In genomic region chr5:151680944-151681427, GRCh38 we compare ENCODE assay signal across 14 cellular contexts. TPM values are rescaled to one million over a fixed set of nuclear protein-coding genes. Genes with fewer than 3 reads are reported as not detected.
DNase-seq lines count a peak whose midpoint lies in the region; ATAC-seq and TF ChIP-seq lines count a peak whose summit lies in the region.
"Had no signal": no experiment of that assay in that cellular context is flagged by ENCODE, and none has a peak within 500 bp of the region (broad histone marks: within the 10 kb centered on the region; RNA-seq: fewer than 3 reads in every experiment).

No MANE protein-coding gene starts in this region.

- no peak for DNase-seq in Panc1 (ENCODE audit: low read depth, low spot score)
- DNase-seq in fibroblast of mammary gland (ENCODE audit: low read depth), result peak; percentile 60
- DNase-seq in myocyte (ENCODE audit: low read depth), result peak; percentile 62
- DNase-seq in thoracic aorta (ENCODE audit: low spot score), result no peak
- DNase-seq in activated effector memory CD4-positive, alpha-beta T cell treated with Interleukin-2 at 50 U/mL for 16 hours, result no peak
- no peak for DNase-seq in SIG-M5 treated with dmso at 0.1 percent for 504 hours (lab: John Stamatoyannopoulos, UW; ENCODE audit: unreplicated experiment)
- DNase-seq in activated effector memory CD4-positive, alpha-beta T cell treated with anti-CD3 and anti-CD28 coated beads, Interleukin-2, amount 50 U/mL, for 16 hours, result no peak
- DNase-seq: activated CD4-positive, alpha-beta T cell treated with anti-CD3 and anti-CD28 coated beads for 4 hours; central memory CD4-positive, alpha-beta T cell; foreskin keratinocyte; left cardiac atrium; NCI-H1436 treated with DMSO at 0.1 percent for 48 hours had no signal

- CTCF ChIA-PET in Panc1 (lab: Charles Lee), result no interaction called here

- no peak for ATAC-seq in Panc1
- ATAC-seq in thoracic aorta (ENCODE audit: insufficient number of reproducible peaks, low FRiP score, low read depth), result no peak
- ATAC-seq in GM18519 (IDR thresholded peaks at IDR 0.05; ENCODE audit: low FRiP score, unreplicated experiment), result no peak
- ATAC-seq: activated T-helper 17 cell treated with anti-CD3 and anti-CD28 coated beads, Interleukin-2, amount 50 U/mL, for 72 hours; foreskin keratinocyte had no signal

- H3K4me3 ChIP-seq in Panc1 (ENCODE audit: low read depth in 2 of 2, low read length in 2 of 2) (no peak overlapping the region), fibroblast of mammary gland (ENCODE audit: control insufficient read depth, low read depth, low read length) (no peak overlapping the region), thoracic aorta (peak overlapping the region; percentile 90)

- peaks cover 28% of the 10 kb centered on the region for H3K4me1 ChIP-seq in Panc1 (ENCODE audit: control insufficient read depth, insufficient read depth, low read length)
- H3K4me1 ChIP-seq in thoracic aorta (ENCODE audit: control insufficient read depth in 1 of 2, low read depth in 2 of 2), result peaks cover 69 to 80% of the 10 kb centered on the region in 2 donors

- intact Hi-C loops in Panc1 (cut with micrococcal nuclease; ENCODE audit: unreplicated experiment), result no loop called here

- no TSS peak for BruUV-seq in Panc1 (replicated peaks; lab: Mats Ljungman, UMichigan)

- H3K27ac ChIP-seq in Panc1 (ENCODE audit: low read length), result peak overlapping the region; percentile 10
- peak overlapping the region; percentile 95 to 98 for H3K27ac ChIP-seq in thoracic aorta
- H3K27ac ChIP-seq: foreskin keratinocyte had no signal

- no peaks in the 10 kb centered on the region for H3K36me3 ChIP-seq in Panc1 (ENCODE audit: control insufficient read depth, insufficient read depth, low read length)
- H3K36me3 ChIP-seq in thoracic aorta, result peaks cover 14% of the 10 kb centered on the region

- in situ Hi-C loops in Panc1 (cut with HindIII; ENCODE audit: low pct_unique_long_range_greater_than_20kb, low sequenced_read_pairs), result no loop called here

- no peak for TF ChIP-seq CTCF in Panc1 (IDR thresholded peaks at IDR 0.05)
- TF ChIP-seq CTCF in fibroblast of mammary gland (conservative IDR thresholded peaks at IDR 0.05; ENCODE audit: control insufficient read depth, insufficient read depth, low read depth, low read length), result no peak
- no peak for TF ChIP-seq CTCF in thoracic aorta (IDR thresholded peaks at IDR 0.05)

- H3K9me3 ChIP-seq in Panc1 (ENCODE audit: control insufficient read depth, insufficient read depth, low read depth, low read length) (no peaks in the 10 kb centered on the region), thoracic aorta (no peaks in the 10 kb centered on the region)

- no peaks in the 10 kb centered on the region for H3K27me3 ChIP-seq in Panc1 (ENCODE audit: control insufficient read depth, insufficient read depth, low read length)
- no peaks in the 10 kb centered on the region for H3K27me3 ChIP-seq in thoracic aorta (replicated peaks; ENCODE audit: insufficient read depth)
- H3K27me3 ChIP-seq: foreskin keratinocyte had no signal

- POLR2A ChIA-PET in Panc1 (lab: Charles Lee), result no interaction called here

RNA-seq across cellular contexts. Expression of gene SPARC, which starts 5.7 kb away (rescaled TPM):
- total RNA-seq in Panc1 (2021; ENCODE audit: unreplicated experiment) (228 TPM), myocyte (4,412 and 4,598 TPM in 2 replicates), thoracic aorta (1,000 to 10,000 TPM; 1,654 to 1,851 TPM)
- polyA plus RNA-seq in Panc1 (2012; ENCODE audit: insufficient read length), result 986 TPM
- polyA plus RNA-seq in myocyte (2012), result 20,698 TPM

Comparison
In these comparisons a context has a peak if more than half of its experiments do, and no peak if none do; other contexts are left out.
1. DNase-seq: peak in fibroblast of mammary gland (single experiment) and myocyte (single experiment); none in Panc1 (single experiment), thoracic aorta (single experiment), activated effector memory CD4-positive, alpha-beta T cell treated with Interleukin-2 at 50 U/mL for 16 hours (single experiment), SIG-M5 treated with dmso at 0.1 percent for 504 hours (single experiment) and activated effector memory CD4-positive, alpha-beta T cell treated with anti-CD3 and anti-CD28 coated beads, Interleukin-2, amount 50 U/mL, for 16 hours (single experiment).